8 cellular contexts compared by ENCODE assay signal in the genomic region with DNA sequence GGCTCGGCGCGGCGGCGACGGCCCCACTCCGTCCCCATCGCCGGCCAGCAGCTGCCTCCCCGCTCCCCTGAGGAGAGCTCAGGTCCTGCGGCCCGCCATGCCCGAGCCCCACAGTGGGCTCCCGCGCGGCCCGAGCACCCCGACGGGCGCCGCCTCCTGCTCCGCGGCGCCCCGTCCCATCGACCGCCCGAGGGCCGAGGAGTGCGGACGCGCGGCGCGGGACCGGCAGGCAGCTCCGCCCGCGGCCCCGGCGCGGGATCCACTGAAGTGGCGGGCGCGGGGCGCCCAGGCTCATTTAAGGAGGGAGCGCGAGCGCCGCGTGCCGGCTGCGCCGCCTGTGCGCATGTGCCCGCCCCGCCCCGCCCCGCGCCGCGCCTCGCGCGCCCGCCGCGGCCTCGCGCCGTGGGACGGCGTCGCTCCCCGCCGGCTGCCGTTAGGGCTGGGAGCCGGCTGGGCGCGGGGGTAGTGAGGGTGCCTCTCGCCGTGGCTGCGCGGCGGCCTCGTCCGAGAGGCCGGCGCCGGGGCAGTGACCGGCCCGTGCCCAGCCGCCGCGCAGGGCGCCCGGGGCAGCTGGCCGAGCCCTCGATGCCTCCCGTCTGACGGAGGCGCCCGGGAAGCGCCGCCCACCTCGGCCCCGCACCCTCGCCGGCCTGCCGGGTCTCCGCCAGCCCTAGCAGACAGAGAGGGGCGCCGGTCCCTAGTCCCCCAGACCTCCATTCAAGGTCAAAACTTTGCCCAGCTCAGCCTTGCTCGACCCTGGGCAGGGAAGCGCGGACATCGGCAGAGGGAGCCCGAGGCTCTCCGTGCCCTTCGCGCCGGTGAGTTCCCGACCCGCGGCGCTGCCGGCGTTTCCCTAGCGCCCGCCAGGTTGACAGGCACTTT. TPM values are rescaled to one million over a fixed set of nuclear protein-coding genes. Genes with fewer than 3 reads are reported as not detected.
DNase-seq lines count a peak whose midpoint lies in the region; TF ChIP-seq lines count a peak whose summit lies in the region.

A gene with protein sequence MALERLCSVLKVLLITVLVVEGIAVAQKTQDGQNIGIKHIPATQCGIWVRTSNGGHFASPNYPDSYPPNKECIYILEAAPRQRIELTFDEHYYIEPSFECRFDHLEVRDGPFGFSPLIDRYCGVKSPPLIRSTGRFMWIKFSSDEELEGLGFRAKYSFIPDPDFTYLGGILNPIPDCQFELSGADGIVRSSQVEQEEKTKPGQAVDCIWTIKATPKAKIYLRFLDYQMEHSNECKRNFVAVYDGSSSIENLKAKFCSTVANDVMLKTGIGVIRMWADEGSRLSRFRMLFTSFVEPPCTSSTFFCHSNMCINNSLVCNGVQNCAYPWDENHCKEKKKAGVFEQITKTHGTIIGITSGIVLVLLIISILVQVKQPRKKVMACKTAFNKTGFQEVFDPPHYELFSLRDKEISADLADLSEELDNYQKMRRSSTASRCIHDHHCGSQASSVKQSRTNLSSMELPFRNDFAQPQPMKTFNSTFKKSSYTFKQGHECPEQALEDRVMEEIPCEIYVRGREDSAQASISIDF (minus strand): TSS at position 269 of the 882 bp plus-strand sequence. CDS start 333 bp downstream, outside the sequence.

- TF ChIP-seq CTCF in GM20000 (IDR thresholded peaks at IDR 0.05; ENCODE audit: extremely low read depth, missing control alignments) (peak; percentile 69), HL-60 (IDR thresholded peaks at IDR 0.05; ENCODE audit: insufficient read depth, low read length) (peak; percentile 3), osteocyte (IDR thresholded peaks at IDR 0.05) (peak; percentile 75)

- H3K9me3 Mint-ChIP-seq in osteocyte (ENCODE audit: unreplicated experiment): no peaks in the 10 kb centered on the region

- H3K27ac Mint-ChIP-seq in osteocyte (ENCODE audit: unreplicated experiment): peak within 1 kb of the TSS; percentile 23

- peaks cover 8% of the 10 kb centered on the region for H3K4me1 Mint-ChIP-seq in osteocyte (ENCODE audit: unreplicated experiment)

- peak within 1 kb of the TSS; percentile 56 for H3K27ac ChIP-seq in HL-60 (replicated peaks)

- peak within 1 kb of the TSS; percentile 84 for H3K4me3 Mint-ChIP-seq in osteocyte (ENCODE audit: unreplicated experiment)

- H3K27me3 ChIP-seq in HL-60 (ENCODE audit: insufficient read depth, poor library complexity, severe bottlenecking): no peaks in the 10 kb centered on the region

- no peaks in the 10 kb centered on the region for H3K36me3 Mint-ChIP-seq in osteocyte (ENCODE audit: unreplicated experiment)

- DNase-seq in DMS53 (lab: John Stamatoyannopoulos, UW) (peak; percentile 83), GM20000 (ENCODE audit: low spot score) (peak; percentile 92), HL-60 (ENCODE audit: low read depth in 1 of 2, low spot score in 1 of 2) (peak in 1 of 2 experiments; percentile 60), SHP77 (lab: John Stamatoyannopoulos, UW) (peak; percentile 82 to 85), activated gamma-delta T cell treated with Interleukin-2 at 50 U/mL for 16 hours (peak; percentile 42), globus pallidus (ENCODE audit: low spot score) (peak; percentile 29), osteocyte (ENCODE audit: extremely low spot score, unreplicated experiment) (peak; percentile 85), ureter (ENCODE audit: low spot score) (peak; percentile 49)

- no peaks in the 10 kb centered on the region for H3K27me3 Mint-ChIP-seq in osteocyte (ENCODE audit: unreplicated experiment)

- peak within 1 kb of the TSS; percentile 85 for H3K4me3 ChIP-seq in HL-60 (replicated peaks; ENCODE audit: insufficient read depth, low read length)

RNA-seq across cellular contexts. Expression of the gene that starts here (rescaled TPM):
- 16.7 and 21.3 TPM in 2 replicates for total RNA-seq in osteocyte
- 5.3 TPM for total RNA-seq in ureter

Comparison
In these comparisons a context has a peak if more than half of its experiments do, and no peak if none do; other contexts are left out.
1. CTCF ChIP-seq: peak in every context shown above with its lines; median percentile 75 in osteocyte; 69 in GM20000; 3 in HL-60.